In the genomic region with DNA sequence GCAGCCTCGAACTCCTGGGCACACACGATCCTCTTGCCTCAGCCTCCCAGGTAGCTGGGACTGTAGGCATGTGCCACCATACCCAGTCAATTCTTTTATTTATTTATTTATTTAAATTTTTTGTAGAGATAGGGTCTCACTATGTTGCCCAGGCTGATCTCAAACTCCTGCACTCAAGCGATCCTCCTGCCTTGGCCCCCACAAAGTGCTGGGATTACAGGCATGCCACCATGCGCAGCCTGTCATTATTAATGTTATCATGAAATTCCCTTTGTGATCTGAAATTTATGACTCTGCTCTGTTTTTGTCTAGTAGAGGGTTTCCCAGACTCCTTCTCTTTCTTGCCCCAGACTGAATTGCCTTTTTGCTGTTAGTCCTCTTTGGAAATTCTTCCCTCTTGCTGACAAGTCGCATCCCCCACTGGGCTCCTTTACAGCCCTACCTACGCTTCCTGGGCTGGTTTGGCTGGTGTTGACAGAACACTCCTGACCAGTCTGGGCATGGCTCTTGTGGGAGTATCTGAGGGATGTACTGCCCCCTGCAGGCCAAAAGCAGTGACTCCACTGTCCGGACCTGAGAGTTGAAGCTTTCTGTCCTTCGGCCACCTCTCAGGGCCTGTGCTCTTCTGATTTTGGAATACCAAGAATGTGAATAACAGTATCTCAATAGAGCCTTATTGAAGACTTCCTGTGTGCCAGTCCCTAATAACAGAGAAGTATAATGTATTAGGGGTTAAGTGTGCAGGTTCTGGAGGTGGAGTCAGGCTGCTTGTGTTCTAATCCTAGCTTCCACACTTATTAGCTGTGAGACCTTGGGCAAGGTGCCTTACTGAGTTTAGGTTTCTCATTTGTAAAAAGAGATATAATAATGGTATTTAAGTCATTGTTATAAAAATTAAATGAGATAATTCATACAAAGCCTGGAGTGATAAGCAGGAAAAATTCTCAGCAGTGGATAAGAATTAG, we compare ENCODE assay signal across 7 cellular contexts. TPM values are rescaled to one million over a fixed set of nuclear protein-coding genes. Genes with fewer than 3 reads are reported as not detected.
DNase-seq lines count a peak whose midpoint lies in the region; ATAC-seq and TF ChIP-seq lines count a peak whose summit lies in the region.

No MANE protein-coding gene starts in this region.

- DNase-seq in NCI-H69 (lab: John Stamatoyannopoulos, UW) (peak; percentile 78), erythroblast (lab: John Stamatoyannopoulos, UW) (peak; percentile 79 to 87), nephron progenitor cell (peak; percentile 78)
- DNase-seq in activated CD8-positive, alpha-beta memory T cell treated with anti-CD3 and anti-CD28 coated beads, Interleukin-2, amount 10 ng/mL, durations not matched to agents 7 days and 5 days, result peak; percentile 73

- H3K27me3 Mint-ChIP-seq in activated CD8-positive, alpha-beta memory T cell treated with anti-CD3 and anti-CD28 coated beads, Interleukin-2, amount 10 ng/mL, durations not matched to agents 7 days and 5 days, result no peaks in the 10 kb centered on the region
- no peaks in the 10 kb centered on the region for H3K27me3 Mint-ChIP-seq in nephron progenitor cell (ENCODE audit: low read depth, poor library complexity)
- no peaks in the 10 kb centered on the region for H3K27me3 Mint-ChIP-seq in stimulated activated naive CD8-positive, alpha-beta T cell treated with anti-CD3 and anti-CD28 coated beads, Interleukin-15, Interleukin-2, amounts not matched to agents 100 ng/mL and 50 ng/mL, for 24 hours

- no peak overlapping the region for H3K4me3 Mint-ChIP-seq in activated CD8-positive, alpha-beta memory T cell treated with anti-CD3 and anti-CD28 coated beads, Interleukin-2, amount 10 ng/mL, durations not matched to agents 7 days and 5 days
- no peak overlapping the region for H3K4me3 Mint-ChIP-seq in nephron progenitor cell
- H3K4me3 Mint-ChIP-seq in stimulated activated naive CD8-positive, alpha-beta T cell treated with anti-CD3 and anti-CD28 coated beads, Interleukin-15, Interleukin-2, amounts not matched to agents 100 ng/mL and 50 ng/mL, for 24 hours, result no peak overlapping the region

- CTCF ChIA-PET in activated CD8-positive, alpha-beta memory T cell treated with anti-CD3 and anti-CD28 coated beads, Interleukin-2, amount 10 ng/mL, durations not matched to agents 7 days and 5 days (lab: Charles Lee), result interaction anchor here (0.7 to 2.2 kb wide), 14 partner anchors 9 to 418 kb away, joined by 3 to 11 read pairs (median 3); partner anchors contain the start of genes TCEANC2 and TMEM59

- peaks cover 4% of the 10 kb centered on the region for H3K4me1 Mint-ChIP-seq in activated CD8-positive, alpha-beta memory T cell treated with anti-CD3 and anti-CD28 coated beads, Interleukin-2, amount 10 ng/mL, durations not matched to agents 7 days and 5 days
- peaks cover 9% of the 10 kb centered on the region for H3K4me1 Mint-ChIP-seq in nephron progenitor cell
- peaks cover 16% of the 10 kb centered on the region for H3K4me1 Mint-ChIP-seq in stimulated activated naive CD8-positive, alpha-beta T cell treated with anti-CD3 and anti-CD28 coated beads, Interleukin-15, Interleukin-2, amounts not matched to agents 100 ng/mL and 50 ng/mL, for 24 hours (ENCODE audit: low read depth)

- TF ChIP-seq POLR2A in erythroblast (IDR thresholded peaks at IDR 0.05; ENCODE audit: low read length), result no peak

- H3K36me3 Mint-ChIP-seq in activated CD8-positive, alpha-beta memory T cell treated with anti-CD3 and anti-CD28 coated beads, Interleukin-2, amount 10 ng/mL, durations not matched to agents 7 days and 5 days, result peaks cover 3% of the 10 kb centered on the region
- H3K36me3 Mint-ChIP-seq in nephron progenitor cell (ENCODE audit: low read depth), result no peaks in the 10 kb centered on the region
- H3K36me3 Mint-ChIP-seq in stimulated activated naive CD8-positive, alpha-beta T cell treated with anti-CD3 and anti-CD28 coated beads, Interleukin-15, Interleukin-2, amounts not matched to agents 100 ng/mL and 50 ng/mL, for 24 hours (ENCODE audit: low read depth), result no peaks in the 10 kb centered on the region

- H3K27ac Mint-ChIP-seq in activated CD8-positive, alpha-beta memory T cell treated with anti-CD3 and anti-CD28 coated beads, Interleukin-2, amount 10 ng/mL, durations not matched to agents 7 days and 5 days, result no peak overlapping the region
- H3K27ac Mint-ChIP-seq in nephron progenitor cell, result no peak overlapping the region
- H3K27ac Mint-ChIP-seq in stimulated activated naive CD8-positive, alpha-beta T cell treated with anti-CD3 and anti-CD28 coated beads, Interleukin-15, Interleukin-2, amounts not matched to agents 100 ng/mL and 50 ng/mL, for 24 hours, result peak overlapping the region; percentile 32

- ATAC-seq in HG03039 (IDR thresholded peaks at IDR 0.05; ENCODE audit: unreplicated experiment), result peak; percentile 71
- peak; percentile 95 for ATAC-seq in activated CD8-positive, alpha-beta memory T cell treated with anti-CD3 and anti-CD28 coated beads, Interleukin-2, amount 10 ng/mL, durations not matched to agents 7 days and 5 days

- TF ChIP-seq CTCF in GM12873 (IDR thresholded peaks at IDR 0.05; ENCODE audit: insufficient read depth, low read depth, low read length, missing control alignments) (peak; percentile 93), nephron progenitor cell (IDR thresholded peaks at IDR 0.05) (peak; percentile 75)

- no peaks in the 10 kb centered on the region for H3K9me3 Mint-ChIP-seq in activated CD8-positive, alpha-beta memory T cell treated with anti-CD3 and anti-CD28 coated beads, Interleukin-2, amount 10 ng/mL, durations not matched to agents 7 days and 5 days (ENCODE audit: low read depth)
- H3K9me3 Mint-ChIP-seq in nephron progenitor cell, result no peaks in the 10 kb centered on the region
- no peaks in the 10 kb centered on the region for H3K9me3 Mint-ChIP-seq in stimulated activated naive CD8-positive, alpha-beta T cell treated with anti-CD3 and anti-CD28 coated beads, Interleukin-15, Interleukin-2, amounts not matched to agents 100 ng/mL and 50 ng/mL, for 24 hours

RNA-seq across cellular contexts. Expression of gene TCEANC2, which starts 28.2 kb away (rescaled TPM):
- total RNA-seq in activated CD8-positive, alpha-beta memory T cell treated with anti-CD3 and anti-CD28 coated beads, Interleukin-2, amount 10 ng/mL, durations not matched to agents 7 days and 5 days, result 10 to 100 TPM; 11.8 to 13.1 TPM

RNA-seq across cellular contexts. Expression of gene TMEM59, which starts 28.6 kb away (rescaled TPM):
- 100 to 1,000 TPM; 165 to 171 TPM for total RNA-seq in activated CD8-positive, alpha-beta memory T cell treated with anti-CD3 and anti-CD28 coated beads, Interleukin-2, amount 10 ng/mL, durations not matched to agents 7 days and 5 days

Comparison
In these comparisons a context has a peak if more than half of its experiments do, and no peak if none do; other contexts are left out.
1. Peak in every context shown above with its lines: DNase-seq and ATAC-seq.